In the genomic region with DNA sequence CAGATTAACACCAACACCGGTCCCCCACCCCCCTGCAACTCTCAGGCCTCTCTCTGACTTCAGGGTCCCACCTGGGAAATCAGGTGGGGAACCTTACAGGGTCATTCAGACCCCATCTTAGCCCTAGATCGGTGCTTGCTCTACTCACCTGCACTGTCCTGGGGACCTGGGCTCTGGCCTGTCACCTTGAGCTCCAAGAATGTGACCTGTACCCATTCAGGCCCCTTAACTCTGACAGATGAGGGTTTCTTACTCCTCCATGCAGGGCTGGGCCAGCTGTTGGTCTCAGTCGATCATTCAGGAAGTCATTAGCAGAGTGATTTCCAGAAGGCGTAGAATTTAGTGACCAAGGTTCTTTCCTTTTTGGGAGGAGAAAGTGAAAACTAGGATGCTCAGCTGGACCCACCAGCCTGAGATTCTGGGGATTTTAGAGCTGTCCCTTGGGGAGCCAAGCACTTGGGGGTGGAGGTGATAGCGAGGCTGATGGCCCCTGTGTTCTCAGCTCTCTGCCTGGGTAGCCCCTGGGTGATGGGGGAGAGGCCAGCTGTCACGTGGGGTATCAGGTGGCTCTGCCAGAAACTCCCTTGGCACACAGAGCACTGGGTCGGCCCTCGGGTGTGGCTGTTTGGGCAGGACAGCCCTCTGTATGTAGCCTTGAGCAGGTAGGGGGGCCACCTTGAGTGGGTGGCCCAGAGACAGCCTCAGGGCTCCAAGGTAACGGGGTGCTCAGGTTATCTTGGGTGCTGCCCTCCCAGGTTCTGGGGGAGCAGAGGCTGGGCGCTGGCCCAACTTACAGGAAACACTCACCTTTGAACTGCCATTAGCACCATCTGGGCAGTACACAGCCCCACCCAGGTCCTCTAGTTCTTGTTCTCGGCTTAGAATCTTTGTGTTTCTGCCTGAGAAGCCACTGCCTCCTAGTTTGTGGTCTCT, we compare ENCODE assay signal across 8 cellular contexts.
DNase-seq lines count a peak whose midpoint lies in the region; ATAC-seq and TF ChIP-seq lines count a peak whose summit lies in the region.

No MANE protein-coding gene starts in this region.

- H3K4me3 Mint-ChIP-seq in central memory CD8-positive, alpha-beta T cell: peak overlapping the region; percentile 97

- H3K9me3 ChIP-seq in HAP-1 (no peaks in the 10 kb centered on the region), muscle layer of duodenum (ENCODE audit: control insufficient read depth in 1 of 2, low read length in 2 of 2) (no peaks in the 10 kb centered on the region)

- H3K4me1 ChIP-seq in HAP-1: peaks cover 15% of the 10 kb centered on the region
- peaks cover 24 to 67% of the 10 kb centered on the region in 2 donors for H3K4me1 ChIP-seq in muscle layer of duodenum (ENCODE audit: control insufficient read depth in 1 of 2, insufficient read depth in 2 of 2, low read length in 2 of 2)

- H3K27ac ChIP-seq in muscle layer of duodenum (ENCODE audit: low read length): peak overlapping the region; percentile 99

- H3K36me3 ChIP-seq in HAP-1 (replicated peaks) (peaks cover 36% of the 10 kb centered on the region), muscle layer of duodenum (ENCODE audit: control insufficient read depth in 1 of 2, insufficient read depth in 2 of 2, low read length in 2 of 2) (peaks cover 4 to 12% of the 10 kb centered on the region in 2 donors)

- H3K4me3 ChIP-seq in HAP-1 (peak overlapping the region; percentile 20; the same call in 1 of the 2 replicates), muscle layer of duodenum (ENCODE audit: low read depth in 1 of 2, low read length in 2 of 2) (peak overlapping the region; percentile 74 to 96)

- DNase-seq in DMS79 treated with DMSO at 0.1 percent for 48 hours (lab: John Stamatoyannopoulos, UW) (peak; percentile 47), HAP-1 (ENCODE audit: low spot score in 2 of 2) (no peak), dedifferentiated amniotic fluid mesenchymal stem cell (ENCODE audit: extremely low spot score) (no peak), DMS53 treated with DMSO at 0.1 percent for 48 hours (lab: John Stamatoyannopoulos, UW; ENCODE audit: unreplicated experiment) (no peak), NCI-H2227 (lab: John Stamatoyannopoulos, UW; ENCODE audit: unreplicated experiment) (no peak)
- no peak for DNase-seq in central memory CD8-positive, alpha-beta T cell (ENCODE audit: low spot score in 2 of 2)

- in situ Hi-C loops in HAP-1 (cut with MboI; ENCODE audit: low sequenced_read_pairs): no loop called here

- H3K36me3 Mint-ChIP-seq in central memory CD8-positive, alpha-beta T cell (ENCODE audit: insufficient read depth): peaks cover 24% of the 10 kb centered on the region

- TF ChIP-seq POLR2A in Raji (IDR thresholded peaks at IDR 0.05; ENCODE audit: insufficient read depth, low read depth, low read length): peak; percentile 59

- H3K9me3 Mint-ChIP-seq in central memory CD8-positive, alpha-beta T cell: no peaks in the 10 kb centered on the region

- H3K27ac Mint-ChIP-seq in central memory CD8-positive, alpha-beta T cell (ENCODE audit: low read depth): peak overlapping the region; percentile 89

- no peaks in the 10 kb centered on the region for H3K27me3 Mint-ChIP-seq in central memory CD8-positive, alpha-beta T cell

- H3K27me3 ChIP-seq in HAP-1 (ENCODE audit: low read depth): no peaks in the 10 kb centered on the region
- no peaks in the 10 kb centered on the region for H3K27me3 ChIP-seq in muscle layer of duodenum (ENCODE audit: low read depth, low read length)

- H3K4me1 Mint-ChIP-seq in central memory CD8-positive, alpha-beta T cell: peaks cover 60% of the 10 kb centered on the region

- ATAC-seq in central memory CD8-positive, alpha-beta T cell (replicated peaks; ENCODE audit: extremely low read depth, poor library complexity, severe bottlenecking): peak; percentile 34
